Comparison of ENCODE assay signal across 8 cellular contexts in the genomic region with DNA sequence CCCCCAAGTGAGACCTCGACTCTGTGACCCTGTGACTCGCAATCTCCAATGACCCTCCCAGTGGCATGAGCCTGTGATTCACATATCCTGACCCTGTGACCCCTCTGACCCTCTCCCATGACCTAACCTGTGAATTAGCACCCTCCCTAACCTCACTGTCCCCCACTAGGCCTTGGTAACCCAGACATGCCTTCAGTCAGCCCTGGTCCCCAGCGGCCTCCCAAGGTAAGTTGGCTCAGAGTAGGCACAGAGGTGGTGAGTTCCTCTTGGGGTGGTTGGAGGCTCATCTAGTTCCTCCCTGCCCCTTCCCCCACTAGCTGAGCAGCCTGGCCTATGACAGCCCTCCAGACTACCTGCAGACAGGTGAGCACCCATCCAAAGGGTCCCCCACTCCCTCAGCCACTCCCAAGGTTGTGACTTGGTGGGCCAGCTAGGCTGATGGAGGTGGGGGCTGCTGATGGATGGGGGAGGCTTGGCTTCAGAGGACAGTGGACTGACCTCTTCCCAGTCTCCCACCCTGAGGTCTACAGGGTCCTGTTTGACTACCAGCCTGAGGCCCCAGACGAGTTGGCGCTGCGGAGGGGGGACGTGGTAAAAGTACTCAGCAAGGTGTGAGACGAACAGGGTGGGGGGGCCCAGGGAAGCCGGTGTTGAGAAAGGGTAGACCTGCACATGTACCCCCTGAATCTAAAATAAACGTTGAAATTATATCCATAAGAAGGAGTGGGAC. TPM values are rescaled to one million over a fixed set of nuclear protein-coding genes. Genes with fewer than 3 reads are reported as not detected.
DNase-seq lines count a peak whose midpoint lies in the region; ATAC-seq and TF ChIP-seq lines count a peak whose summit lies in the region.

No MANE protein-coding gene starts in this region.

- no peaks in the 10 kb centered on the region for H3K9me3 ChIP-seq in smooth muscle cell (replicated peaks; ENCODE audit: low read depth)

- peaks cover 22% of the 10 kb centered on the region for H4K20me1 ChIP-seq in smooth muscle cell (ENCODE audit: low read depth)

- H3K27ac ChIP-seq in smooth muscle cell (ENCODE audit: low read depth): no peak overlapping the region

- TF ChIP-seq CTCF in WTC11 (IDR thresholded peaks at IDR 0.05) (no peak), glutamatergic neuron (IDR thresholded peaks at IDR 0.05; ENCODE audit: partially characterized antibody, unreplicated experiment) (no peak), smooth muscle cell (IDR thresholded peaks at IDR 0.05; ENCODE audit: borderline replicate concordance, insufficient read depth, poor library complexity, severe bottlenecking) (no peak)

- H3K4me2 ChIP-seq in smooth muscle cell: peak overlapping the region; percentile 98

- WGBS in smooth muscle cell (ENCODE audit: low lambda C conversion rate): 76% methylated on average over 9 of the region's 10 CpGs

- DNase-seq in DMS53 (lab: John Stamatoyannopoulos, UW) (peak; percentile 18), DMS53 treated with DMSO at 0.1 percent for 48 hours (lab: John Stamatoyannopoulos, UW; ENCODE audit: unreplicated experiment) (no peak), WTC11 (ENCODE audit: low spot score) (no peak), glutamatergic neuron (no peak), smooth muscle cell (lab: John Stamatoyannopoulos, UW; ENCODE audit: unreplicated experiment) (no peak), NCI-H128 (lab: John Stamatoyannopoulos, UW; ENCODE audit: unreplicated experiment) (no peak)
- no peak for DNase-seq in stimulated activated naive CD4-positive, alpha-beta T cell (lab: John Stamatoyannopoulos, UW)

- H3K27me3 ChIP-seq in smooth muscle cell (ENCODE audit: low read depth): no peaks in the 10 kb centered on the region

- H3K36me3 ChIP-seq in smooth muscle cell (ENCODE audit: low read depth): no peaks in the 10 kb centered on the region

- peak overlapping the region; percentile 71 for H3K9ac ChIP-seq in smooth muscle cell (ENCODE audit: low read depth)

- ATAC-seq in WTC11: no peak
- ATAC-seq in GM21390 (IDR thresholded peaks at IDR 0.05; ENCODE audit: unreplicated experiment): no peak

- POLR2A ChIA-PET in WTC11 (lab: Charles Lee): interaction anchor here (1.0 to 2.6 kb wide), 6 partner anchors 9 to 158 kb away, joined by 3 to 77 read pairs (median 6); partner anchors contain the start of genes EVA1B and TRAPPC3

- H3K27me3 Mint-ChIP-seq in WTC11 (ENCODE audit: low read depth) (no peaks in the 10 kb centered on the region), glutamatergic neuron (ENCODE audit: unreplicated experiment) (peaks cover 2% of the 10 kb centered on the region)

- H3K4me1 Mint-ChIP-seq in WTC11: peaks cover 17% of the 10 kb centered on the region
- no peaks in the 10 kb centered on the region for H3K4me1 Mint-ChIP-seq in glutamatergic neuron (ENCODE audit: low read depth, unreplicated experiment)

- H3K36me3 Mint-ChIP-seq in WTC11: peaks cover 32% of the 10 kb centered on the region
- peaks cover under 1% of the 10 kb centered on the region for H3K36me3 Mint-ChIP-seq in glutamatergic neuron (ENCODE audit: unreplicated experiment)

- H3K4me1 ChIP-seq in smooth muscle cell (ENCODE audit: low read depth): peaks cover 10% of the 10 kb centered on the region

- H3K4me3 Mint-ChIP-seq in WTC11 (peak overlapping the region; percentile 99), glutamatergic neuron (ENCODE audit: unreplicated experiment) (peak overlapping the region; percentile 98)

- CTCF ChIA-PET in WTC11 (lab: Charles Lee): interaction anchor here (1.4 to 2.3 kb wide), 8 partner anchors 15 to 173 kb away, joined by 3 to 32 read pairs (median 13); partner anchors contain the start of genes EVA1B and TRAPPC3

- peaks cover 13% of the 10 kb centered on the region for H3F3A ChIP-seq in smooth muscle cell (ENCODE audit: low read depth)

- peak overlapping the region; percentile 84 for H3K4me3 ChIP-seq in smooth muscle cell

- no peak overlapping the region for H2AFZ ChIP-seq in smooth muscle cell (ENCODE audit: low read depth)

- H3K79me2 ChIP-seq in smooth muscle cell (ENCODE audit: low read depth): peaks cover 19% of the 10 kb centered on the region

- H3K9me3 Mint-ChIP-seq in WTC11: no peaks in the 10 kb centered on the region
- H3K9me3 Mint-ChIP-seq in glutamatergic neuron (ENCODE audit: unreplicated experiment): no peaks in the 10 kb centered on the region

- H3K27ac Mint-ChIP-seq in WTC11: no peak overlapping the region
- H3K27ac Mint-ChIP-seq in glutamatergic neuron (ENCODE audit: unreplicated experiment): no peak overlapping the region

TF ChIP-seq in WTC11, 78 proteins besides CTCF, POLR2A, EP300 and RAD21 (continues in another document):
- no peak for TF ChIP-seq ZNF512 (CRISPR knock-in tag; IDR thresholded peaks at IDR 0.05; ENCODE audit: borderline replicate concordance)
- TF ChIP-seq E2F1 (CRISPR knock-in tag; IDR thresholded peaks at IDR 0.05): no peak
- no peak for TF ChIP-seq ZNF317 (CRISPR knock-in tag; IDR thresholded peaks at IDR 0.05; ENCODE audit: borderline replicate concordance, low read depth)
- no peak for TF ChIP-seq ZBTB21 (CRISPR knock-in tag; IDR thresholded peaks at IDR 0.05; ENCODE audit: borderline replicate concordance)
- no peak for TF ChIP-seq RORB (CRISPR knock-in tag; IDR thresholded peaks at IDR 0.05)
- no peak for TF ChIP-seq E2F5 (CRISPR knock-in tag; IDR thresholded peaks at IDR 0.05)
- no peak for TF ChIP-seq E2F4 (CRISPR knock-in tag; IDR thresholded peaks at IDR 0.05; ENCODE audit: borderline replicate concordance, low read depth)
- no peak for TF ChIP-seq FOXP4 (CRISPR knock-in tag; IDR thresholded peaks at IDR 0.05)

RNA-seq across cellular contexts. Expression of gene SH3D21, which starts 1.6 kb away (rescaled TPM):
- total RNA-seq in WTC11 (2021) (22.1 to 29.3 TPM (median 26.9 TPM) in 3 replicates), glutamatergic neuron (ENCODE audit: unreplicated experiment) (11.8 TPM), smooth muscle cell (12.0 and 16.4 TPM in 2 replicates)
- polyA plus RNA-seq in smooth muscle cell: 6.9 and 8.2 TPM in 2 replicates

RNA-seq across cellular contexts. Expression of gene EVA1B, which starts 15.7 kb away (rescaled TPM):
- 32.0 to 45.2 TPM (median 41.5 TPM) in 3 replicates for total RNA-seq in WTC11 (2021)
- 1.5 TPM for total RNA-seq in glutamatergic neuron (ENCODE audit: unreplicated experiment)
- 49.8 and 88.7 TPM in 2 replicates for total RNA-seq in smooth muscle cell
- 164 and 182 TPM in 2 replicates for polyA plus RNA-seq in smooth muscle cell

Comparison
In these comparisons a context has a peak if more than half of its experiments do, and no peak if none do; other contexts are left out.
1. RNA of gene EVA1B, which starts 15.7 kb away (total RNA-seq): 49.8 to 88.7 TPM in smooth muscle cell and 32.0 to 45.2 TPM in WTC11; 1.5 TPM in glutamatergic neuron (single experiment); every median in the first group is over 10 times any median in the second.